21 cellular contexts compared by ENCODE assay signal in the genomic region with DNA sequence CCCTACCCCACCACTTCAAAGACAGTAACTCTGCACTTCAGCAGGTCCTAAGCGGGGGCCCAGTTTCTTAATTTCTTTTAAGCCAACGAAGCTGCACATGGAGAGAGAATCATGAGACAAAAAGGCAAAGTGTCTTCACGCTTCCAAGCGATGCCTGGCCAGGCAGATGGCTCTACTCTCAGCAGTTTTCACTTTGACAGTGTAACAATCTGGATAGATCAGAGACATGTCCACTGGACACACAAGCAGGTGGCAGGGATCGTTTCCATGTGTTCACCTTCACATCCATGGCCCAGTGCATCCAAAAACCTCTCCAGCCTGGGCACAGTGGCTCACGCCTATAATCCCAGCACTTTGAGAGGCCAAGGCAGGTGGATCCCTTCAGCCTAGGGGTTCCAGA. TPM values are rescaled to one million over a fixed set of nuclear protein-coding genes. Genes with fewer than 3 reads are reported as not detected.
DNase-seq lines count a peak whose midpoint lies in the region; ATAC-seq and TF ChIP-seq lines count a peak whose summit lies in the region.
"Had no signal": no experiment of that assay in that cellular context is flagged by ENCODE, and none has a peak within 500 bp of the region (broad histone marks: within the 10 kb centered on the region; RNA-seq: fewer than 3 reads in every experiment).

No MANE protein-coding gene starts in this region.

- H3K4me3 ChIP-seq in RWPE2 (ENCODE audit: severe bottlenecking): no peak overlapping the region
- H3K4me3 ChIP-seq: BLaER1 treated with 17β-estradiol and CSF1 and Interleukin-3, amounts not matched to agents 10 nM and 100 nM; GM23338 had no signal

- peak; percentile 30 for DNase-seq in DMS 273 (lab: John Stamatoyannopoulos, UW; ENCODE audit: unreplicated experiment)
- no peak for DNase-seq in DMS 273 treated with DMSO at 0.1 percent for 48 hours (lab: John Stamatoyannopoulos, UW)
- DNase-seq in cardiac septum (ENCODE audit: low spot score): peak; percentile 44
- DNase-seq in Right ventricle myocardium superior: no peak
- peak; percentile 12 for DNase-seq in RWPE2 (ENCODE audit: low spot score)
- no peak for DNase-seq in NCI-H2227 (lab: John Stamatoyannopoulos, UW; ENCODE audit: unreplicated experiment)
- no peak for DNase-seq in NCI-H2107 (lab: John Stamatoyannopoulos, UW)
- DNase-seq: AML-193; BE2C; CD4-positive, alpha-beta T cell; CD8-positive, alpha-beta memory T cell; DMS153; DND-41; GDM1; H9 had no signal

- ATAC-seq in Right ventricle myocardium superior (ENCODE audit: poor library complexity) (no peak), RWPE2 (ENCODE audit: low read depth) (no peak)
- ATAC-seq: GM23338, HCT116 had no signal

- H3K27me3 Mint-ChIP-seq in nephron (ENCODE audit: low read depth): peaks cover 29% of the 10 kb centered on the region

- H3K4me3 Mint-ChIP-seq in nephron: no peak overlapping the region
- H3K4me3 Mint-ChIP-seq: CD14-positive monocyte; CD4-positive, alpha-beta T cell; CD8-positive, alpha-beta memory T cell; GM23338; H9 had no signal

- intact Hi-C loops in cardiac septum (cut with DNase I): no loop called here
- intact Hi-C loops in Right ventricle myocardium superior (cut with DNase I): no loop called here

- no peaks in the 10 kb centered on the region for H3K36me3 ChIP-seq in RWPE2 (ENCODE audit: low read depth)
- H3K36me3 ChIP-seq: BE2C; BLaER1 treated with 17β-estradiol and CSF1 and Interleukin-3, amounts not matched to agents 10 nM and 100 nM had no signal

- H3K4me1 ChIP-seq in RWPE2 (ENCODE audit: insufficient read depth, poor library complexity, severe bottlenecking): no peaks in the 10 kb centered on the region

- peak overlapping the region in 2 of 3 experiments; percentile 15 to 70 for H3K27ac Mint-ChIP-seq in nephron
- H3K27ac Mint-ChIP-seq: CD14-positive monocyte; CD4-positive, alpha-beta T cell; GM23338; H9 had no signal

- H3K9me3 Mint-ChIP-seq in nephron: no peaks in the 10 kb centered on the region
- H3K9me3 Mint-ChIP-seq: CD4-positive, alpha-beta T cell; CD8-positive, alpha-beta memory T cell; GM23338; H9 had no signal

- no peaks in the 10 kb centered on the region for H3K9me3 ChIP-seq in RWPE2 (ENCODE audit: severe bottlenecking)
- H3K9me3 ChIP-seq: BE2C; BLaER1 treated with 17β-estradiol and CSF1 and Interleukin-3, amounts not matched to agents 10 nM and 100 nM had no signal

- no peaks in the 10 kb centered on the region for H3K27me3 ChIP-seq in RWPE2 (ENCODE audit: insufficient read depth, poor library complexity, severe bottlenecking)
- H3K27me3 ChIP-seq: BE2C had no signal

- peaks cover 32% of the 10 kb centered on the region for H3K4me1 Mint-ChIP-seq in nephron
- H3K4me1 Mint-ChIP-seq: CD14-positive monocyte had no signal

- no peak for TF ChIP-seq CTCF in RWPE2 (IDR thresholded peaks at IDR 0.05; ENCODE audit: poor library complexity, severe bottlenecking)
- no peak for TF ChIP-seq CTCF in nephron (IDR thresholded peaks at IDR 0.05; ENCODE audit: unreplicated experiment in 3 of 3)

- H3K27ac ChIP-seq in RWPE2 (ENCODE audit: poor library complexity, severe bottlenecking): no peak overlapping the region
- H3K27ac ChIP-seq: 22Rv1; BLaER1 treated with 17β-estradiol and CSF1 and Interleukin-3, amounts not matched to agents 10 nM and 100 nM had no signal

- H3K36me3 Mint-ChIP-seq in nephron (ENCODE audit: low read depth): no peaks in the 10 kb centered on the region
- H3K36me3 Mint-ChIP-seq: CD14-positive monocyte; CD8-positive, alpha-beta memory T cell had no signal

RNA-seq across cellular contexts. Expression of gene PPP2R2C, which starts 27.8 kb away (rescaled TPM):
- total RNA-seq in cardiac septum (5.5 TPM), Right ventricle myocardium superior (8.1 TPM)
- total RNA-seq: CD4-positive, alpha-beta T cell; CD8-positive, alpha-beta memory T cell had no signal

Comparison
In these comparisons a context has a peak if more than half of its experiments do, and no peak if none do; other contexts are left out.
1. DNase-seq: peak in DMS 273 (single experiment), cardiac septum (single experiment) and RWPE2 (single experiment); none in DMS 273 treated with DMSO at 0.1 percent for 48 hours (single experiment), Right ventricle myocardium superior (single experiment), NCI-H2227 (single experiment) and NCI-H2107 (single experiment).